In genomic region chr3:123610331-123610730, GRCh38 we compare ENCODE assay signal across 12 cellular contexts. TPM values are rescaled to one million over a fixed set of nuclear protein-coding genes. Genes with fewer than 3 reads are reported as not detected.
DNase-seq lines count a peak whose midpoint lies in the region; ATAC-seq lines count a peak whose summit lies in the region.
"Had no signal": no experiment of that assay in that cellular context is flagged by ENCODE, and none has a peak within 500 bp of the region (broad histone marks: within the 10 kb centered on the region; RNA-seq: fewer than 3 reads in every experiment).

No MANE protein-coding gene starts in this region.

- no peak overlapping the region for H3K4me3 ChIP-seq in H7 (ENCODE audit: insufficient read depth, low read depth, low read length)
- H3K4me3 ChIP-seq: MG63 had no signal

- ATAC-seq in GM18502 (IDR thresholded peaks at IDR 0.05; ENCODE audit: poor library complexity, unreplicated experiment) (peak; percentile 85), GM21723 (IDR thresholded peaks at IDR 0.05; ENCODE audit: unreplicated experiment) (peak; percentile 84), esophagus mucosa (peak; percentile 46)
- ATAC-seq: HCT116 had no signal

- in situ Hi-C loops in KBM-7 (cut with MboI; ENCODE audit: low pct_unique_long_range_greater_than_20kb, low sequenced_read_pairs) = no loop called here

- no peaks in the 10 kb centered on the region for H3K36me3 ChIP-seq in H7 (replicated peaks; ENCODE audit: control insufficient read depth, insufficient read depth, low read length)

- DNase-seq in KBM-7 (peak; percentile 68), NCI-H146 treated with DMSO at 0.1 percent for 48 hours (lab: John Stamatoyannopoulos, UW; ENCODE audit: unreplicated experiment) (no peak), NK-92 (lab: John Stamatoyannopoulos, UW; ENCODE audit: unreplicated experiment) (no peak), H7 (no peak), medulla oblongata (ENCODE audit: extremely low spot score) (no peak)
- DNase-seq: MG63; SK-N-SH; stimulated activated CD4-positive, alpha-beta T cell treated with anti-CD3 and anti-CD28 coated beads, Interleukin-4, amount 100 ng/mL, for 24 hours had no signal

- no peaks in the 10 kb centered on the region for H3K27me3 ChIP-seq in H7 (ENCODE audit: control insufficient read depth, insufficient read depth, low read length)
- H3K27me3 ChIP-seq: MG63 had no signal

RNA-seq across cellular contexts. Expression of gene HACD2, which starts 25.5 kb away (rescaled TPM):
- 20.3 TPM for total RNA-seq in esophagus mucosa
- total RNA-seq in H7 (2014; rRNA removed; shearing (Covaris generic)) = 15.0 and 17.2 TPM in 2 replicates
